ENCODE assay signal across 36 cellular contexts in the genomic region with DNA sequence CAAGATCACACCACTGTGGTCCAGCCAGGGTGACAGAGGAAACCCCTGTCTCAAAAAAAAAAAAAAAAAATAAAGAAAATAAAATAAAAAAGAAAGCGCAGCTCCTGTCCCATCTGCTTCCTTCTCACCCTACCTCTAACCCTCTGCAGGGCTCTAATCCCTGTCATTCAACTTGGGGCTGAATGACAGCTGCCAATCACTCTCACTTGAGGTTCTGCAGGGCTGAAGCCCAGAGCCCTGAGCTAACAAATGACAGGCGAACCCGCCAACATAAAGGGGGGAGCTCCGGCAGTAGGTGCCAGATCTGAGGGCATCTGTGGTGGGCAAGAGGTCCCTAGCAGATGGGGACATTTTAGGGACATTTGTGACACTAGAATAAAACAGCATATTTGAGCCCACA.
"Had no signal": no experiment of that assay in that cellular context is flagged by ENCODE, and none has a peak within 500 bp of the region (broad histone marks: within the 10 kb centered on the region; RNA-seq: fewer than 3 reads in every experiment).

No MANE protein-coding gene starts in this region.

- H3K4me3 Mint-ChIP-seq: activated B cell treated with CpG ODN at 0.5 μM for 24 hours; activated CD4-positive, alpha-beta memory T cell treated with anti-CD3 and anti-CD28 coated beads for 36 hours; activated CD4-positive, alpha-beta T cell treated with anti-CD3 and anti-CD28 coated beads, Interleukin-2, amount 10 ng/mL, durations not matched to agents 24 days and 14 days; activated CD8-positive, alpha-beta T cell treated with anti-CD3 and anti-CD28 coated beads for 36 hours; activated naive CD4-positive, alpha-beta T cell treated with anti-CD3 and anti-CD28 coated beads for 36 hours; activated naive CD8-positive, alpha-beta T cell treated with anti-CD3 and anti-CD28 coated beads for 36 hours; activated T-cell treated with anti-CD3 and anti-CD28 coated beads, Interleukin-2, amount 50 U/mL, for 4 hours; activated T-cell treated with anti-CD3 and anti-CD28 coated beads, Interleukin-2, amount 50 U/mL, for 72 hours; activated T-helper 1 cell treated with anti-CD3 and anti-CD28 coated beads, Interleukin-12 subunit alpha, Interleukin-12 subunit beta, Interleukin-2, Interleukin-4 antibody, amounts not matched to agents 30 ng/mL and 10 ng/mL and 1 ng/mL, durations not matched to agents 14 hours and 24 hours and 36 hours; activated T-helper 17 cell treated with anti-CD3 and anti-CD28 coated beads, Interleukin-2, amount 50 U/mL, for 72 hours; T-helper 1 cell treated with Interleukin-12 subunit alpha and Interleukin-12 subunit beta and Interleukin-4 antibody, amounts not matched to agents 30 μg/mL and 1 μg/mL, for 36 hours; T-helper 2 cell treated with Interferon-gamma antibody and Interleukin-4, amounts not matched to agents 5 μg/mL and 100 μg/mL, for 36 hours had no signal

- FAIRE-seq: astrocyte, TTC549 had no signal

- H3K27me3 Mint-ChIP-seq: activated CD8-positive, alpha-beta T cell treated with anti-CD3 and anti-CD28 coated beads for 36 hours; activated naive CD8-positive, alpha-beta T cell treated with anti-CD3 and anti-CD28 coated beads for 36 hours had no signal

- H3K36me3 ChIP-seq: adrenal gland, brain microvascular endothelial cell, breast epithelium had no signal

- H3K27me3 ChIP-seq: body of pancreas, brain microvascular endothelial cell had no signal

- ATAC-seq: activated CD8-positive, alpha-beta T cell treated with anti-CD3 and anti-CD28 coated beads for 36 hours; activated naive CD4-positive, alpha-beta T cell treated with anti-CD3 and anti-CD28 coated beads, Interleukin-2, amount 50 U/mL, for 72 hours; activated T-cell treated with anti-CD3 and anti-CD28 coated beads, Interleukin-2, amount 50 U/mL, for 4 hours; activated T-cell treated with anti-CD3 and anti-CD28 coated beads, Interleukin-2, amount 50 U/mL, for 72 hours; activated T-helper 17 cell treated with anti-CD3 and anti-CD28 coated beads, Interleukin-2, amount 50 U/mL, for 72 hours; body of pancreas had no signal

- H3K27ac Mint-ChIP-seq: activated B cell treated with CpG ODN at 0.5 μM for 24 hours; activated CD4-positive, alpha-beta memory T cell treated with anti-CD3 and anti-CD28 coated beads for 36 hours; activated CD4-positive, alpha-beta T cell treated with anti-CD3 and anti-CD28 coated beads, Interleukin-2, amount 10 ng/mL, durations not matched to agents 24 days and 14 days; activated CD8-positive, alpha-beta T cell treated with anti-CD3 and anti-CD28 coated beads for 36 hours; activated naive CD4-positive, alpha-beta T cell treated with anti-CD3 and anti-CD28 coated beads for 36 hours; activated naive CD4-positive, alpha-beta T cell treated with anti-CD3 and anti-CD28 coated beads, Interleukin-2, amount 50 U/mL, for 72 hours; activated naive CD8-positive, alpha-beta T cell treated with anti-CD3 and anti-CD28 coated beads for 36 hours; activated T-cell treated with anti-CD3 and anti-CD28 coated beads, Interleukin-2, amount 50 U/mL, for 72 hours; activated T-helper 1 cell treated with anti-CD3 and anti-CD28 coated beads, Interleukin-12 subunit alpha, Interleukin-12 subunit beta, Interleukin-2, Interleukin-4 antibody, amounts not matched to agents 30 ng/mL and 10 ng/mL and 1 ng/mL, durations not matched to agents 14 hours and 24 hours and 36 hours; activated T-helper 17 cell treated with anti-CD3 and anti-CD28 coated beads, Interleukin-2, amount 50 U/mL, for 72 hours; T-helper 1 cell treated with Interleukin-12 subunit alpha and Interleukin-12 subunit beta and Interleukin-4 antibody, amounts not matched to agents 30 μg/mL and 1 μg/mL, for 36 hours; T-helper 2 cell treated with Interferon-gamma antibody and Interleukin-4, amounts not matched to agents 5 μg/mL and 100 μg/mL, for 36 hours had no signal

- DNase-seq: activated B cell treated with CpG ODN at 0.5 μM for 24 hours; activated CD4-positive, alpha-beta memory T cell treated with anti-CD3 and anti-CD28 coated beads for 36 hours; activated CD4-positive, alpha-beta T cell treated with anti-CD3 and anti-CD28 coated beads for 4 hours; activated CD4-positive, alpha-beta T cell treated with anti-CD3 and anti-CD28 coated beads, Interleukin-2, amount 10 ng/mL, durations not matched to agents 24 days and 14 days; activated CD4-positive, alpha-beta T cell treated with anti-CD3 and anti-CD28 coated beads, Interleukin-2, amount 50 U/mL, for 1 hour; activated CD4-positive, alpha-beta T cell treated with anti-CD3 and anti-CD28 coated beads, Interleukin-2, amount 50 U/mL, for 4 hours; activated CD4-positive, CD25-positive, alpha-beta regulatory T cell treated with anti-CD3 and anti-CD28 coated beads, Interleukin-2, amount 50 U/mL, for 72 hours; activated CD8-positive, alpha-beta memory T cell treated with anti-CD3 and anti-CD28 coated beads, Interleukin-2, amount 50 U/mL, for 4 hours; activated CD8-positive, alpha-beta T cell treated with anti-CD3 and anti-CD28 coated beads for 36 hours; activated effector memory CD4-positive, alpha-beta T cell treated with anti-CD3 and anti-CD28 coated beads, Interleukin-2, amount 50 U/mL, for 16 hours; activated gamma-delta T cell treated with Interleukin-2 at 50 U/mL for 16 hours; activated naive CD4-positive, alpha-beta T cell; activated naive CD4-positive, alpha-beta T cell treated with anti-CD3 and anti-CD28 coated beads for 36 hours; activated naive CD4-positive, alpha-beta T cell treated with anti-CD3 and anti-CD28 coated beads, Interleukin-2, amount 50 U/mL, for 16 hours; activated naive CD8-positive, alpha-beta T cell treated with anti-CD3 and anti-CD28 coated beads for 36 hours; activated T-cell treated with anti-CD3 and anti-CD28 coated beads for 4 hours; activated T-cell treated with anti-CD3 and anti-CD28 coated beads, Interleukin-2, amount 50 U/mL, for 1 hour; activated T-cell treated with anti-CD3 and anti-CD28 coated beads, Interleukin-2, amount 50 U/mL, for 4 hours; activated T-cell treated with anti-CD3 and anti-CD28 coated beads, Interleukin-2, amount 50 U/mL, for 72 hours; adrenal gland; amniotic stem cell; aorta; body of pancreas; brain microvascular endothelial cell; central memory CD4-positive, alpha-beta T cell; T-helper 2 cell; T-helper 9 cell had no signal

- H3K9me3 Mint-ChIP-seq: activated B cell treated with CpG ODN at 0.5 μM for 24 hours; activated CD4-positive, alpha-beta memory T cell treated with anti-CD3 and anti-CD28 coated beads for 36 hours; activated CD4-positive, alpha-beta T cell treated with anti-CD3 and anti-CD28 coated beads, Interleukin-2, amount 10 ng/mL, durations not matched to agents 24 days and 14 days; activated CD8-positive, alpha-beta T cell treated with anti-CD3 and anti-CD28 coated beads for 36 hours; activated naive CD4-positive, alpha-beta T cell treated with anti-CD3 and anti-CD28 coated beads for 36 hours; activated naive CD4-positive, alpha-beta T cell treated with anti-CD3 and anti-CD28 coated beads, Interleukin-2, amount 50 U/mL, for 72 hours; activated naive CD8-positive, alpha-beta T cell treated with anti-CD3 and anti-CD28 coated beads for 36 hours; activated T-cell treated with anti-CD3 and anti-CD28 coated beads, Interleukin-2, amount 50 U/mL, for 4 hours; activated T-cell treated with anti-CD3 and anti-CD28 coated beads, Interleukin-2, amount 50 U/mL, for 72 hours; activated T-helper 1 cell treated with anti-CD3 and anti-CD28 coated beads, Interleukin-12 subunit alpha, Interleukin-12 subunit beta, Interleukin-2, Interleukin-4 antibody, amounts not matched to agents 30 ng/mL and 10 ng/mL and 1 ng/mL, durations not matched to agents 14 hours and 24 hours and 36 hours; activated T-helper 17 cell treated with anti-CD3 and anti-CD28 coated beads, Interleukin-2, amount 50 U/mL, for 72 hours; T-helper 1 cell treated with Interleukin-12 subunit alpha and Interleukin-12 subunit beta and Interleukin-4 antibody, amounts not matched to agents 30 μg/mL and 1 μg/mL, for 36 hours; T-helper 2 cell treated with Interferon-gamma antibody and Interleukin-4, amounts not matched to agents 5 μg/mL and 100 μg/mL, for 36 hours had no signal

- H3K4me3 ChIP-seq: adrenal gland, body of pancreas, breast epithelium had no signal

- H3K4me1 Mint-ChIP-seq: activated B cell treated with CpG ODN at 0.5 μM for 24 hours; activated CD4-positive, alpha-beta T cell treated with anti-CD3 and anti-CD28 coated beads, Interleukin-2, amount 10 ng/mL, durations not matched to agents 24 days and 14 days; activated naive CD8-positive, alpha-beta T cell treated with anti-CD3 and anti-CD28 coated beads for 36 hours; activated T-helper 17 cell treated with anti-CD3 and anti-CD28 coated beads, Interleukin-2, amount 50 U/mL, for 72 hours had no signal

- H3K9me3 ChIP-seq: adrenal gland, body of pancreas, breast epithelium had no signal

- H3K4me1 ChIP-seq: adrenal gland, breast epithelium had no signal

- H3K27ac ChIP-seq: adrenal gland, body of pancreas, brain microvascular endothelial cell, breast epithelium, VCaP had no signal
